In genomic region chr14:91138511-91139359, GRCh38 we compare ENCODE assay signal across 8 cellular contexts. TPM values are rescaled to one million over a fixed set of nuclear protein-coding genes. Genes with fewer than 3 reads are reported as not detected.
A peak's percentile ranks its signal among the peaks of the same experiment; 100 is the strongest.
DNase-seq lines count a peak whose midpoint lies in the region; TF ChIP-seq lines count a peak whose summit lies in the region.

No MANE protein-coding gene starts in this region.

- H3K4me3 ChIP-seq in thyroid gland (replicated peaks in 1 of 3) (no peak overlapping the region), suprapubic skin (no peak overlapping the region)

- 91 to 95% methylated on average over 6 of the region's 6 CpGs for WGBS in thyroid gland, 2 donors
- WGBS in suprapubic skin: 87% methylated on average over 6 of the region's 6 CpGs

- intact Hi-C loops in thyroid gland (cut with DNase I): no loop called here

- DNase-seq in activated CD4-positive, CD25-positive, alpha-beta regulatory T cell treated with anti-CD3 and anti-CD28 coated beads, Interleukin-2, amount 50 U/mL, for 16 hours (ENCODE audit: low read depth, low spot score): peak; percentile 17
- DNase-seq in activated CD4-positive, CD25-positive, alpha-beta regulatory T cell treated with anti-CD3 and anti-CD28 coated beads, Interleukin-2, amount 50 U/mL, for 72 hours: no peak
- DNase-seq in NCI-H82 treated with DMSO at 0.1 percent for 48 hours (lab: John Stamatoyannopoulos, UW; ENCODE audit: unreplicated experiment) (peak; percentile 25), left kidney (ENCODE audit: low read depth, low spot score) (peak; percentile 20), thyroid gland (no peak), suprapubic skin (ENCODE audit: low spot score in 2 of 2) (no peak), NCI-H510A treated with DMSO at 0.1 percent for 48 hours (lab: John Stamatoyannopoulos, UW) (no peak)
- peak; percentile 28 for DNase-seq in activated gamma-delta T cell treated with anti-CD3 and anti-CD28 coated beads, Interleukin-2, amount 50 U/mL, for 16 hours (ENCODE audit: low read depth)

- TF ChIP-seq POLR2A in thyroid gland (IDR thresholded peaks at IDR 0.05): no peak
- TF ChIP-seq POLR2A in suprapubic skin (IDR thresholded peaks at IDR 0.05): no peak

- H3K27me3 ChIP-seq in thyroid gland (no peaks in the 10 kb centered on the region), suprapubic skin (no peaks in the 10 kb centered on the region)

- H3K36me3 ChIP-seq in thyroid gland (no peaks in the 10 kb centered on the region), suprapubic skin (peaks cover 6% of the 10 kb centered on the region)

- H3K9me3 ChIP-seq in thyroid gland (no peaks in the 10 kb centered on the region), suprapubic skin (no peaks in the 10 kb centered on the region)

- TF ChIP-seq CTCF in thyroid gland (IDR thresholded peaks at IDR 0.05) (peak in 4 of 6 experiments; percentile 15 to 47 (median 40)), suprapubic skin (IDR thresholded peaks at IDR 0.05) (peak in 1 of 2 donors; percentile 23)

- no peak for TF ChIP-seq EP300 in suprapubic skin (IDR thresholded peaks at IDR 0.05)

- H3K27ac ChIP-seq in thyroid gland (no peak overlapping the region), suprapubic skin (no peak overlapping the region)

- peaks cover 6 to 17% of the 10 kb centered on the region in 2 donors for H3K4me1 ChIP-seq in thyroid gland
- H3K4me1 ChIP-seq in suprapubic skin: no peaks in the 10 kb centered on the region

RNA-seq across cellular contexts. Expression of gene DGLUCY, which starts 24.9 kb away (rescaled TPM):
- total RNA-seq in thyroid gland: 100 to 1,000 TPM in 3 of 4 donors, 10 to 100 TPM in 1; 58.0 to 125 (median 103) TPM
- total RNA-seq in suprapubic skin: 10 to 100 TPM; 54.0 to 94.9 (median 69.3) TPM

Comparison
In these comparisons a context has a peak if more than half of its experiments do, and no peak if none do; other contexts are left out.
1. DNase-seq: peak in activated CD4-positive, CD25-positive, alpha-beta regulatory T cell treated with anti-CD3 and anti-CD28 coated beads, Interleukin-2, amount 50 U/mL, for 16 hours (single experiment), NCI-H82 treated with DMSO at 0.1 percent for 48 hours (single experiment), activated gamma-delta T cell treated with anti-CD3 and anti-CD28 coated beads, Interleukin-2, amount 50 U/mL, for 16 hours (single experiment) and left kidney (single experiment); none in activated CD4-positive, CD25-positive, alpha-beta regulatory T cell treated with anti-CD3 and anti-CD28 coated beads, Interleukin-2, amount 50 U/mL, for 72 hours (single experiment), thyroid gland (0 of 2), suprapubic skin (0 of 2) and NCI-H510A treated with DMSO at 0.1 percent for 48 hours (single experiment).